In genomic region chr3:37993811-37994638, GRCh38 we compare ENCODE assay signal across 8 cellular contexts. TPM values are rescaled to one million over a fixed set of nuclear protein-coding genes. Genes with fewer than 3 reads are reported as not detected.
DNase-seq lines count a peak whose midpoint lies in the region; ATAC-seq lines count a peak whose summit lies in the region.

No MANE protein-coding gene starts in this region.

- H3K27me3 Mint-ChIP-seq in memory B cell, result peaks cover 1% of the 10 kb centered on the region

- peaks cover 13% of the 10 kb centered on the region for H3K27me3 ChIP-seq in ectodermal cell (ENCODE audit: control insufficient read depth, insufficient read depth, low read length, poor library complexity, severe bottlenecking)

- no peaks in the 10 kb centered on the region for H3K9me3 Mint-ChIP-seq in memory B cell

- peak overlapping the region; percentile 42 for H3K4me3 ChIP-seq in ectodermal cell (ENCODE audit: insufficient read depth, low read depth, low read length)

- 36 to 43% methylated on average over 49 of the region's 49 CpGs for WGBS in ectodermal cell, 2 experiments

- no peaks in the 10 kb centered on the region for H3K4me1 ChIP-seq in ectodermal cell (ENCODE audit: control insufficient read depth, insufficient read depth, low read length)

- H3K9me3 ChIP-seq in KOPT-K1 (ENCODE audit: insufficient read depth, low read length, poor library complexity, severe bottlenecking) (no peaks in the 10 kb centered on the region), ectodermal cell (ENCODE audit: control insufficient read depth, low read length) (no peaks in the 10 kb centered on the region)

- peaks cover 28% of the 10 kb centered on the region for H3K36me3 ChIP-seq in KOPT-K1 (ENCODE audit: insufficient read depth, low read length)
- no peaks in the 10 kb centered on the region for H3K36me3 ChIP-seq in ectodermal cell (ENCODE audit: control insufficient read depth, insufficient read depth, low read length)

- ATAC-seq in GM21619 (IDR thresholded peaks at IDR 0.05; ENCODE audit: unreplicated experiment) (peak; percentile 65), memory B cell (ENCODE audit: low read depth) (peak; percentile 38)

- H3K27ac ChIP-seq in KOPT-K1 (ENCODE audit: low read depth, low read length, poor library complexity, severe bottlenecking) (peak overlapping the region; percentile 89), ectodermal cell (ENCODE audit: insufficient read depth, low read depth, low read length, poor library complexity, severe bottlenecking) (no peak overlapping the region)

- DNase-seq in EH (ENCODE audit: low read depth), result peak; percentile 81
- peak; percentile 40 for DNase-seq in activated CD4-positive, alpha-beta T cell treated with anti-CD3 and anti-CD28 coated beads, Interleukin-2, amount 50 U/mL, for 1 hour
- DNase-seq in memory B cell (ENCODE audit: low spot score in 2 of 2), result peak in 1 of 2 donors; percentile 47
- DNase-seq in stimulated activated CD8-positive, alpha-beta memory T cell treated with anti-CD3 and anti-CD28 coated beads, Interleukin-12 subunit alpha, Interleukin-12 subunit beta, amount 100 ng/mL, for 4 hours (ENCODE audit: low read depth), result peak; percentile 40
- DNase-seq in NCI-H1694 (lab: John Stamatoyannopoulos, UW), result no peak

- H3K27ac Mint-ChIP-seq in memory B cell, result peak overlapping the region; percentile 87

- H3K4me1 Mint-ChIP-seq in memory B cell, result peaks cover 30% of the 10 kb centered on the region

- peaks cover 13% of the 10 kb centered on the region for H3K36me3 Mint-ChIP-seq in memory B cell

- H3K4me3 Mint-ChIP-seq in memory B cell, result peak overlapping the region; percentile 96

RNA-seq across cellular contexts. Expression of gene VILL, which starts 3.4 kb away (rescaled TPM):
- polyA plus RNA-seq in ectodermal cell (2013, experiment 1 of 4), result 4.8 TPM
- 5.6 TPM for polyA plus RNA-seq in ectodermal cell (2013, experiment 2 of 4)
- 3.4 TPM for polyA plus RNA-seq in ectodermal cell (2013, experiment 3 of 4)
- polyA plus RNA-seq in ectodermal cell (2013, experiment 4 of 4), result 5.2 TPM

RNA-seq across cellular contexts. Expression of gene PLCD1, which starts 35.4 kb away (rescaled TPM):
- polyA plus RNA-seq in ectodermal cell (2013, experiment 1 of 4), result 29.4 TPM
- polyA plus RNA-seq in ectodermal cell (2013, experiment 2 of 4), result 27.7 TPM
- 31.8 TPM for polyA plus RNA-seq in ectodermal cell (2013, experiment 3 of 4)
- 33.0 TPM for polyA plus RNA-seq in ectodermal cell (2013, experiment 4 of 4)

RNA-seq across cellular contexts. Expression of gene DLEC1, which starts 45.0 kb away (rescaled TPM):
- 3.1 TPM for polyA plus RNA-seq in ectodermal cell (2013, experiment 1 of 4)
- polyA plus RNA-seq in ectodermal cell (2013, experiment 2 of 4), result 2.9 TPM
- 3.4 TPM for polyA plus RNA-seq in ectodermal cell (2013, experiment 3 of 4)
- polyA plus RNA-seq in ectodermal cell (2013, experiment 4 of 4), result 3.3 TPM
